ENCODE assay signal across 22 cellular contexts in genomic region chr11:4511846-4512245, GRCh38. TPM values are rescaled to one million over a fixed set of nuclear protein-coding genes. Genes with fewer than 3 reads are reported as not detected.
DNase-seq lines count a peak whose midpoint lies in the region; ATAC-seq and TF ChIP-seq lines count a peak whose summit lies in the region.
"Had no signal": no experiment of that assay in that cellular context is flagged by ENCODE, and none has a peak within 500 bp of the region (broad histone marks: within the 10 kb centered on the region; RNA-seq: fewer than 3 reads in every experiment).

No MANE protein-coding gene starts in this region.

- H3K23ac ChIP-seq in H9 (ENCODE audit: insufficient read length, low read depth, low read length): no peak overlapping the region

- no peak overlapping the region for H2AK5ac ChIP-seq in H9 (ENCODE audit: insufficient read length, low read length)

- H3K4me1 Mint-ChIP-seq in T-helper 17 cell (peaks cover 2% of the 10 kb centered on the region), H9 (no peaks in the 10 kb centered on the region)
- H3K4me1 Mint-ChIP-seq: CD4-positive, CD25-positive, alpha-beta regulatory T cell had no signal

- H3K36me3 ChIP-seq in muscle layer of colon (ENCODE audit: insufficient read depth, low read length) (no peaks in the 10 kb centered on the region), vagina (no peaks in the 10 kb centered on the region)
- H3K36me3 ChIP-seq: BE2C had no signal

- H3K27ac ChIP-seq in caudate nucleus (ENCODE audit: low read depth, low read length) (peak overlapping the region; percentile 67), muscle layer of colon (ENCODE audit: low read depth, low read length) (peak overlapping the region; percentile 32), vagina (peak overlapping the region; percentile 29), H9 (ENCODE audit: insufficient read length, low read depth, low read length) (no peak overlapping the region)
- H3K27ac ChIP-seq: GM23248 had no signal

- H2BK120ac ChIP-seq in H9 (ENCODE audit: low read depth, low read length, poor library complexity, severe bottlenecking): no peak overlapping the region

- TF ChIP-seq CTCF in vagina (IDR thresholded peaks at IDR 0.05): no peak
- no peak for TF ChIP-seq CTCF in H9 (conservative IDR thresholded peaks at IDR 0.05)

- H3K4me2 ChIP-seq in H9 (ENCODE audit: insufficient read depth, insufficient read length, low read length): no peak overlapping the region
- H3K4me2 ChIP-seq: SK-N-SH had no signal

- no peak overlapping the region for H4K5ac ChIP-seq in H9 (ENCODE audit: insufficient read length, low read depth, low read length)

- H2BK15ac ChIP-seq in H9 (ENCODE audit: low read depth, low read length): no peak overlapping the region

- H3K4me3 Mint-ChIP-seq in T-helper 17 cell (no peak overlapping the region), H9 (no peak overlapping the region)
- H3K4me3 Mint-ChIP-seq: CD4-positive, CD25-positive, alpha-beta regulatory T cell had no signal

- H3K27ac Mint-ChIP-seq in T-helper 17 cell (no peak overlapping the region), H9 (no peak overlapping the region; a peak in 1 of 7 replicates)

- peaks cover 5 to 6% of the 10 kb centered on the region in 2 experiments; a peak in 4 of 5 replicates for H3K9me3 Mint-ChIP-seq in H9

- H3K56ac ChIP-seq in H9 (ENCODE audit: insufficient read length, low read depth, low read length): no peak overlapping the region

- no CpG with 5 or more reads among the region's 1 CpG for WGBS in H9 (ENCODE audit: extremely low coverage, insufficient read length, low lambda C conversion rate)

- H4K20me1 ChIP-seq in H9 (ENCODE audit: control insufficient read depth, insufficient read depth, insufficient read length): no peaks in the 10 kb centered on the region

- H3K18ac ChIP-seq in H9 (ENCODE audit: insufficient read length, low read depth, low read length): no peak overlapping the region

- no peak overlapping the region for H3K14ac ChIP-seq in H9 (ENCODE audit: insufficient read depth, low read length)

- no peaks in the 10 kb centered on the region for H3K79me2 ChIP-seq in H9 (ENCODE audit: insufficient read depth, low read length)

- peak; percentile 16 for DNase-seq in Ammon's horn (ENCODE audit: low spot score)
- DNase-seq in caudate nucleus (lab: John Stamatoyannopoulos, UW): peak in 7 of 61 donors; percentile 1 to 45 (median 10)
- no peak for DNase-seq in vagina (ENCODE audit: extremely low spot score in 2 of 2)
- DNase-seq in NCI-H128 (lab: John Stamatoyannopoulos, UW; ENCODE audit: unreplicated experiment): no peak
- no peak for DNase-seq in T-helper 17 cell
- no peak for DNase-seq in H9
- DNase-seq: ACHN; BE2C; Caco-2; CD4-positive, CD25-positive, alpha-beta regulatory T cell; GM23248; HCEC 1CT; NCI-H1417; NCI-H187; NCI-H2227 treated with DMSO at 0.1 percent for 48 hours; NCI-H510A treated with DMSO at 0.1 percent for 48 hours; RPMI8226; SHP77 treated with DMSO at 0.1 percent for 48 hours; SK-N-SH had no signal

- H4K91ac ChIP-seq in H9 (ENCODE audit: insufficient read length, low read depth, low read length): no peak overlapping the region

- no peak overlapping the region for H3K9ac ChIP-seq in muscle layer of colon (ENCODE audit: low read length)
- H3K9ac ChIP-seq in H9 (ENCODE audit: extremely low read depth, insufficient read length, low read length): no peak overlapping the region
- H3K9ac ChIP-seq: GM23248, SK-N-SH had no signal

- peaks cover 27% of the 10 kb centered on the region for H3K4me1 ChIP-seq in muscle layer of colon (ENCODE audit: insufficient read depth, low read length)
- H3K4me1 ChIP-seq in vagina: no peaks in the 10 kb centered on the region
- no peaks in the 10 kb centered on the region for H3K4me1 ChIP-seq in H9 (ENCODE audit: insufficient read depth, low read length)
- H3K4me1 ChIP-seq: BE2C, Caco-2 had no signal

- no peak overlapping the region for H2AFZ ChIP-seq in H9 (ENCODE audit: low read length)
- H2AFZ ChIP-seq: GM23248 had no signal

- no peak for TF ChIP-seq POLR2A in vagina (IDR thresholded peaks at IDR 0.05)

- no peak overlapping the region for H2BK5ac ChIP-seq in H9 (ENCODE audit: insufficient read length, low read length)

- H2BK20ac ChIP-seq in H9 (ENCODE audit: low read depth, low read length, poor library complexity, severe bottlenecking): no peak overlapping the region

- H3K4ac ChIP-seq in H9 (ENCODE audit: low read depth, low read length): no peak overlapping the region

- H4K8ac ChIP-seq in H9 (replicated peaks; ENCODE audit: insufficient read length, low read depth, low read length): no peak overlapping the region

- no peaks in the 10 kb centered on the region for H3K23me2 ChIP-seq in H9 (ENCODE audit: insufficient read length, low read depth, low read length, poor library complexity, severe bottlenecking)

- H2BK12ac ChIP-seq in H9 (ENCODE audit: insufficient read length, low read depth, low read length): no peak overlapping the region

- no peak overlapping the region for H3T11ph ChIP-seq in H9 (ENCODE audit: low read length)

- H3K9me3 ChIP-seq in muscle layer of colon (ENCODE audit: low read length) (no peaks in the 10 kb centered on the region), vagina (no peaks in the 10 kb centered on the region), T-helper 17 cell (ENCODE audit: control insufficient read depth, low read length, poor library complexity, severe bottlenecking) (no peaks in the 10 kb centered on the region), H9 (ENCODE audit: control insufficient read depth, low read depth, low read length) (no peaks in the 10 kb centered on the region)
- H3K9me3 ChIP-seq: BE2C, Caco-2, SK-N-SH had no signal

- H3K27me3 ChIP-seq in muscle layer of colon (ENCODE audit: control insufficient read depth in 1 of 2, insufficient read depth in 2 of 2, low read length in 2 of 2) (no peaks in the 10 kb centered on the region), vagina (no peaks in the 10 kb centered on the region), H9 (ENCODE audit: insufficient read depth, low read length) (no peaks in the 10 kb centered on the region)
- H3K27me3 ChIP-seq: BE2C had no signal

- H3K36me3 Mint-ChIP-seq in T-helper 17 cell (ENCODE audit: low read depth) (peaks cover 2% of the 10 kb centered on the region), H9 (ENCODE audit: insufficient read depth in 1 of 3, low read depth in 3 of 3) (no peaks in the 10 kb centered on the region)
- H3K36me3 Mint-ChIP-seq: CD4-positive, CD25-positive, alpha-beta regulatory T cell had no signal

- ATAC-seq in T-helper 17 cell: no peak
- ATAC-seq: GM12878, K562 had no signal

- intact Hi-C loops in vagina (cut with DNase I): no loop called here

- no peaks in the 10 kb centered on the region for H3K79me1 ChIP-seq in H9 (ENCODE audit: insufficient read depth, low read depth, low read length, poor library complexity, severe bottlenecking)

- H3K4me3 ChIP-seq in muscle layer of colon (ENCODE audit: low read depth in 1 of 2, low read length in 2 of 2) (no peak overlapping the region), vagina (no peak overlapping the region)
- H3K4me3 ChIP-seq: GM12878, GM23248, K562 had no signal

- peaks cover 42% of the 10 kb centered on the region for H3K27me3 Mint-ChIP-seq in T-helper 17 cell
- H3K27me3 Mint-ChIP-seq in H9 (ENCODE audit: low read depth): peaks cover 7% of the 10 kb centered on the region
- H3K27me3 Mint-ChIP-seq: CD4-positive, CD25-positive, alpha-beta regulatory T cell had no signal

RNA-seq across cellular contexts. Expression of gene OR52K1, which starts 29.4 kb away (rescaled TPM):
- not detected for total RNA-seq in vagina
- total RNA-seq in T-helper 17 cell: not detected
- total RNA-seq in H9 (2021): not detected in 2 replicates
- total RNA-seq: Caco-2; CD4-positive, CD25-positive, alpha-beta regulatory T cell; GM12878; GM23248; K562 had no signal

RNA-seq across cellular contexts. Expression of gene OR52M1, which starts 33.1 kb away (rescaled TPM):
- total RNA-seq in vagina (not detected), T-helper 17 cell (not detected), H9 (2021) (not detected in 2 replicates)
- total RNA-seq: Caco-2; CD4-positive, CD25-positive, alpha-beta regulatory T cell; GM12878; GM23248; K562 had no signal
